In the genomic region with DNA sequence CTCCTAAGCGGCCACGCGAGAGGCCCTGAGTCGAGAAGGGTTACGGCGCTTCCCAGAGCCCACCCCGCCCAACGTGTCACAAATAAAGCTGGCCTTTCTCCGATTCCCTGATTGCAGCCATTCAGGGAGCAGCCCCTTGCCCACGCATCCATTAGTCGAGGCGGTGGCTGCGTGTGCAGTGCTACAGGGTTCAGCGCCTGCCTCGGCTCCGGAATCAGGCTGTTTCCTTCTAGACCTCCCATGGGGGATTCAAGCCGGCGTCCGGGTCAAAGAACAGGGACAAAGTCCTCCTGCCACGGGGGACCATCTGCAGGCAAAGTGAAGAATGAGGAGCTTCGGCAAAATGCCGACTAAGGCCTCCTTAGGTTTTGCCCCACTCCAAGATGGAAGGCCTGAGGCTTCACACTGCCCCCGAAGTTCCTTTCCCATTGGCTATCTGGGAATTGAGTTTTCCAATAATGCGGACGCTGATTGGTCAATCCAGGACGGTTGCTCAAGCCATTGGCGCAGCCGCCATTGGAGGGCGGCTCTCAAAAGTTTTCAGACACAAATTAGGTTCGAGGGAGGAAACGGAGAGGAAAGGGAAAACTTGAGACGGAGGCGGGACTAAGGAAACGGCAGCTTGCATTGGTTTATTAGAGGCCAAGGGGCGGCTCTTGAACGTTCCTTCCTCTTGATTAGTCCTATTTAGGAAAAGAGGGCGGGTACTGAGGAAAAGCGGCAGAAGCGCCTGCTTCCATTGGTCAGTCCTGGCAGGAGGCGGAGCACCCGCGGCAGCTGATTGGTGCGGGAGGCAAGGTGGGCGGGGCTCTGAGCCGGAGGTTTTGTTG, we compare ENCODE assay signal across 1 cellular context.
TF ChIP-seq lines count a peak whose summit lies in the region.

No MANE protein-coding gene starts in this region.

TF ChIP-seq in HepG2, 621 proteins besides CTCF, POLR2A, EP300 and RAD21 (continued from another document):
- TF ChIP-seq, protein P1, sequence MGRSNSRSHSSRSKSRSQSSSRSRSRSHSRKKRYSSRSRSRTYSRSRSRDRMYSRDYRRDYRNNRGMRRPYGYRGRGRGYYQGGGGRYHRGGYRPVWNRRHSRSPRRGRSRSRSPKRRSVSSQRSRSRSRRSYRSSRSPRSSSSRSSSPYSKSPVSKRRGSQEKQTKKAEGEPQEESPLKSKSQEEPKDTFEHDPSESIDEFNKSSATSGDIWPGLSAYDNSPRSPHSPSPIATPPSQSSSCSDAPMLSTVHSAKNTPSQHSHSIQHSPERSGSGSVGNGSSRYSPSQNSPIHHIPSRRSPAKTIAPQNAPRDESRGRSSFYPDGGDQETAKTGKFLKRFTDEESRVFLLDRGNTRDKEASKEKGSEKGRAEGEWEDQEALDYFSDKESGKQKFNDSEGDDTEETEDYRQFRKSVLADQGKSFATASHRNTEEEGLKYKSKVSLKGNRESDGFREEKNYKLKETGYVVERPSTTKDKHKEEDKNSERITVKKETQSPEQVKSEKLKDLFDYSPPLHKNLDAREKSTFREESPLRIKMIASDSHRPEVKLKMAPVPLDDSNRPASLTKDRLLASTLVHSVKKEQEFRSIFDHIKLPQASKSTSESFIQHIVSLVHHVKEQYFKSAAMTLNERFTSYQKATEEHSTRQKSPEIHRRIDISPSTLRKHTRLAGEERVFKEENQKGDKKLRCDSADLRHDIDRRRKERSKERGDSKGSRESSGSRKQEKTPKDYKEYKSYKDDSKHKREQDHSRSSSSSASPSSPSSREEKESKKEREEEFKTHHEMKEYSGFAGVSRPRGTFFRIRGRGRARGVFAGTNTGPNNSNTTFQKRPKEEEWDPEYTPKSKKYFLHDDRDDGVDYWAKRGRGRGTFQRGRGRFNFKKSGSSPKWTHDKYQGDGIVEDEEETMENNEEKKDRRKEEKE (IDR thresholded peaks at IDR 0.05), result no peak
- peak; percentile 25; the same call in 1 of the 2 replicates for TF ChIP-seq MED1 (CRISPR knock-in tag; IDR thresholded peaks at IDR 0.05)
- TF ChIP-seq HNRNPLL (IDR thresholded peaks at IDR 0.05; ENCODE audit: low read depth, low read length, poor library complexity, severe bottlenecking), result no peak
- TF ChIP-seq, protein P2, sequence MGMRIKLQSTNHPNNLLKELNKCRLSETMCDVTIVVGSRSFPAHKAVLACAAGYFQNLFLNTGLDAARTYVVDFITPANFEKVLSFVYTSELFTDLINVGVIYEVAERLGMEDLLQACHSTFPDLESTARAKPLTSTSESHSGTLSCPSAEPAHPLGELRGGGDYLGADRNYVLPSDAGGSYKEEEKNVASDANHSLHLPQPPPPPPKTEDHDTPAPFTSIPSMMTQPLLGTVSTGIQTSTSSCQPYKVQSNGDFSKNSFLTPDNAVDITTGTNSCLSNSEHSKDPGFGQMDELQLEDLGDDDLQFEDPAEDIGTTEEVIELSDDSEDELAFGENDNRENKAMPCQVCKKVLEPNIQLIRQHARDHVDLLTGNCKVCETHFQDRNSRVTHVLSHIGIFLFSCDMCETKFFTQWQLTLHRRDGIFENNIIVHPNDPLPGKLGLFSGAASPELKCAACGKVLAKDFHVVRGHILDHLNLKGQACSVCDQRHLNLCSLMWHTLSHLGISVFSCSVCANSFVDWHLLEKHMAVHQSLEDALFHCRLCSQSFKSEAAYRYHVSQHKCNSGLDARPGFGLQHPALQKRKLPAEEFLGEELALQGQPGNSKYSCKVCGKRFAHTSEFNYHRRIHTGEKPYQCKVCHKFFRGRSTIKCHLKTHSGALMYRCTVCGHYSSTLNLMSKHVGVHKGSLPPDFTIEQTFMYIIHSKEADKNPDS (CRISPR knock-in tag; IDR thresholded peaks at IDR 0.05), result peak; percentile 52; the same call in 1 of the 2 replicates
- no peak; the same call in 1 of the 2 replicates for TF ChIP-seq MAZ (IDR thresholded peaks at IDR 0.05; ENCODE audit: borderline replicate concordance, low read depth, low read length)
- TF ChIP-seq MAZ (CRISPR knock-in tag; IDR thresholded peaks at IDR 0.05; ENCODE audit: low read depth), result no peak
- no peak for TF ChIP-seq RELA (CRISPR knock-in tag; IDR thresholded peaks at IDR 0.05)
- TF ChIP-seq RBM39 (IDR thresholded peaks at IDR 0.05; ENCODE audit: low read depth, low read length, poor library complexity, severe bottlenecking), result peak; percentile 65
- no peak for TF ChIP-seq ZC3H4 (CRISPR knock-in tag; IDR thresholded peaks at IDR 0.05; ENCODE audit: borderline replicate concordance)
- TF ChIP-seq, protein P3, sequence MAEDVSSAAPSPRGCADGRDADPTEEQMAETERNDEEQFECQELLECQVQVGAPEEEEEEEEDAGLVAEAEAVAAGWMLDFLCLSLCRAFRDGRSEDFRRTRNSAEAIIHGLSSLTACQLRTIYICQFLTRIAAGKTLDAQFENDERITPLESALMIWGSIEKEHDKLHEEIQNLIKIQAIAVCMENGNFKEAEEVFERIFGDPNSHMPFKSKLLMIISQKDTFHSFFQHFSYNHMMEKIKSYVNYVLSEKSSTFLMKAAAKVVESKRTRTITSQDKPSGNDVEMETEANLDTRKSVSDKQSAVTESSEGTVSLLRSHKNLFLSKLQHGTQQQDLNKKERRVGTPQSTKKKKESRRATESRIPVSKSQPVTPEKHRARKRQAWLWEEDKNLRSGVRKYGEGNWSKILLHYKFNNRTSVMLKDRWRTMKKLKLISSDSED (CRISPR knock-in tag; IDR thresholded peaks at IDR 0.05), result no peak
- TF ChIP-seq, protein P4, sequence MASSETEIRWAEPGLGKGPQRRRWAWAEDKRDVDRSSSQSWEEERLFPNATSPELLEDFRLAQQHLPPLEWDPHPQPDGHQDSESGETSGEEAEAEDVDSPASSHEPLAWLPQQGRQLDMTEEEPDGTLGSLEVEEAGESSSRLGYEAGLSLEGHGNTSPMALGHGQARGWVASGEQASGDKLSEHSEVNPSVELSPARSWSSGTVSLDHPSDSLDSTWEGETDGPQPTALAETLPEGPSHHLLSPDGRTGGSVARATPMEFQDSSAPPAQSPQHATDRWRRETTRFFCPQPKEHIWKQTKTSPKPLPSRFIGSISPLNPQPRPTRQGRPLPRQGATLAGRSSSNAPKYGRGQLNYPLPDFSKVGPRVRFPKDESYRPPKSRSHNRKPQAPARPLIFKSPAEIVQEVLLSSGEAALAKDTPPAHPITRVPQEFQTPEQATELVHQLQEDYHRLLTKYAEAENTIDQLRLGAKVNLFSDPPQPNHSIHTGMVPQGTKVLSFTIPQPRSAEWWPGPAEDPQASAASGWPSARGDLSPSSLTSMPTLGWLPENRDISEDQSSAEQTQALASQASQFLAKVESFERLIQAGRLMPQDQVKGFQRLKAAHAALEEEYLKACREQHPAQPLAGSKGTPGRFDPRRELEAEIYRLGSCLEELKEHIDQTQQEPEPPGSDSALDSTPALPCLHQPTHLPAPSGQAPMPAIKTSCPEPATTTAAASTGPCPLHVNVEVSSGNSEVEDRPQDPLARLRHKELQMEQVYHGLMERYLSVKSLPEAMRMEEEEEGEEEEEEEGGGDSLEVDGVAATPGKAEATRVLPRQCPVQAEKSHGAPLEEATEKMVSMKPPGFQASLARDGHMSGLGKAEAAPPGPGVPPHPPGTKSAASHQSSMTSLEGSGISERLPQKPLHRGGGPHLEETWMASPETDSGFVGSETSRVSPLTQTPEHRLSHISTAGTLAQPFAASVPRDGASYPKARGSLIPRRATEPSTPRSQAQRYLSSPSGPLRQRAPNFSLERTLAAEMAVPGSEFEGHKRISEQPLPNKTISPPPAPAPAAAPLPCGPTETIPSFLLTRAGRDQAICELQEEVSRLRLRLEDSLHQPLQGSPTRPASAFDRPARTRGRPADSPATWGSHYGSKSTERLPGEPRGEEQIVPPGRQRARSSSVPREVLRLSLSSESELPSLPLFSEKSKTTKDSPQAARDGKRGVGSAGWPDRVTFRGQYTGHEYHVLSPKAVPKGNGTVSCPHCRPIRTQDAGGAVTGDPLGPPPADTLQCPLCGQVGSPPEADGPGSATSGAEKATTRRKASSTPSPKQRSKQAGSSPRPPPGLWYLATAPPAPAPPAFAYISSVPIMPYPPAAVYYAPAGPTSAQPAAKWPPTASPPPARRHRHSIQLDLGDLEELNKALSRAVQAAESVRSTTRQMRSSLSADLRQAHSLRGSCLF (CRISPR knock-in tag; IDR thresholded peaks at IDR 0.05; ENCODE audit: borderline replicate concordance), result 0 out of 2 replicates have a peak, but pooled peaks have one; percentile 46
- TF ChIP-seq, protein P5, sequence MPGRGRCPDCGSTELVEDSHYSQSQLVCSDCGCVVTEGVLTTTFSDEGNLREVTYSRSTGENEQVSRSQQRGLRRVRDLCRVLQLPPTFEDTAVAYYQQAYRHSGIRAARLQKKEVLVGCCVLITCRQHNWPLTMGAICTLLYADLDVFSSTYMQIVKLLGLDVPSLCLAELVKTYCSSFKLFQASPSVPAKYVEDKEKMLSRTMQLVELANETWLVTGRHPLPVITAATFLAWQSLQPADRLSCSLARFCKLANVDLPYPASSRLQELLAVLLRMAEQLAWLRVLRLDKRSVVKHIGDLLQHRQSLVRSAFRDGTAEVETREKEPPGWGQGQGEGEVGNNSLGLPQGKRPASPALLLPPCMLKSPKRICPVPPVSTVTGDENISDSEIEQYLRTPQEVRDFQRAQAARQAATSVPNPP (CRISPR knock-in tag; IDR thresholded peaks at IDR 0.05), result no peak
- TF ChIP-seq, protein P6, sequence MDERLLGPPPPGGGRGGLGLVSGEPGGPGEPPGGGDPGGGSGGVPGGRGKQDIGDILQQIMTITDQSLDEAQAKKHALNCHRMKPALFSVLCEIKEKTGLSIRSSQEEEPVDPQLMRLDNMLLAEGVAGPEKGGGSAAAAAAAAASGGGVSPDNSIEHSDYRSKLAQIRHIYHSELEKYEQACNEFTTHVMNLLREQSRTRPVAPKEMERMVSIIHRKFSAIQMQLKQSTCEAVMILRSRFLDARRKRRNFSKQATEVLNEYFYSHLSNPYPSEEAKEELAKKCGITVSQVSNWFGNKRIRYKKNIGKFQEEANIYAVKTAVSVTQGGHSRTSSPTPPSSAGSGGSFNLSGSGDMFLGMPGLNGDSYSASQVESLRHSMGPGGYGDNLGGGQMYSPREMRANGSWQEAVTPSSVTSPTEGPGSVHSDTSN (CRISPR knock-in tag; IDR thresholded peaks at IDR 0.05), result no peak
- no peak for TF ChIP-seq CCDC6 (CRISPR knock-in tag; IDR thresholded peaks at IDR 0.05)
- TF ChIP-seq NONO (IDR thresholded peaks at IDR 0.05), result no peak
- TF ChIP-seq NONO (CRISPR knock-in tag; conservative IDR thresholded peaks at IDR 0.05), result no peak; the same call in 1 of the 2 replicates
- TF ChIP-seq ELF4 (CRISPR knock-in tag; IDR thresholded peaks at IDR 0.05; ENCODE audit: borderline replicate concordance), result no peak
- TF ChIP-seq CBX5 (CRISPR knock-in tag; IDR thresholded peaks at IDR 0.05; ENCODE audit: borderline replicate concordance), result no peak
- TF ChIP-seq, protein P7, sequence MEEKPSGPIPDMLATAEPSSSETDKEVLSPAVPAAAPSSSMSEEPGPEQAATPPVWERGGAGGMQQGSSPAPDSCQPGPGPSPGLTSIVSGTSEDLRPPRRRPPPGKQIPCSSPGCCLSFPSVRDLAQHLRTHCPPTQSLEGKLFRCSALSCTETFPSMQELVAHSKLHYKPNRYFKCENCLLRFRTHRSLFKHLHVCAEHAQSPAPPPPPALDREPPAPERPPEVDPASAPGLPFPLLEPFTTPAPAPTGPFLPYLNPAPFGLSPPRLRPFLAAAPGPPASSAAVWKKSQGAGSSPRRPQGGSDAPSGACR (CRISPR knock-in tag; IDR thresholded peaks at IDR 0.05), result no peak
- TF ChIP-seq SRSF9 (IDR thresholded peaks at IDR 0.05; ENCODE audit: borderline replicate concordance, insufficient read depth, low read depth, low read length, poor library complexity, severe bottlenecking), result no peak
- TF ChIP-seq, protein P8, sequence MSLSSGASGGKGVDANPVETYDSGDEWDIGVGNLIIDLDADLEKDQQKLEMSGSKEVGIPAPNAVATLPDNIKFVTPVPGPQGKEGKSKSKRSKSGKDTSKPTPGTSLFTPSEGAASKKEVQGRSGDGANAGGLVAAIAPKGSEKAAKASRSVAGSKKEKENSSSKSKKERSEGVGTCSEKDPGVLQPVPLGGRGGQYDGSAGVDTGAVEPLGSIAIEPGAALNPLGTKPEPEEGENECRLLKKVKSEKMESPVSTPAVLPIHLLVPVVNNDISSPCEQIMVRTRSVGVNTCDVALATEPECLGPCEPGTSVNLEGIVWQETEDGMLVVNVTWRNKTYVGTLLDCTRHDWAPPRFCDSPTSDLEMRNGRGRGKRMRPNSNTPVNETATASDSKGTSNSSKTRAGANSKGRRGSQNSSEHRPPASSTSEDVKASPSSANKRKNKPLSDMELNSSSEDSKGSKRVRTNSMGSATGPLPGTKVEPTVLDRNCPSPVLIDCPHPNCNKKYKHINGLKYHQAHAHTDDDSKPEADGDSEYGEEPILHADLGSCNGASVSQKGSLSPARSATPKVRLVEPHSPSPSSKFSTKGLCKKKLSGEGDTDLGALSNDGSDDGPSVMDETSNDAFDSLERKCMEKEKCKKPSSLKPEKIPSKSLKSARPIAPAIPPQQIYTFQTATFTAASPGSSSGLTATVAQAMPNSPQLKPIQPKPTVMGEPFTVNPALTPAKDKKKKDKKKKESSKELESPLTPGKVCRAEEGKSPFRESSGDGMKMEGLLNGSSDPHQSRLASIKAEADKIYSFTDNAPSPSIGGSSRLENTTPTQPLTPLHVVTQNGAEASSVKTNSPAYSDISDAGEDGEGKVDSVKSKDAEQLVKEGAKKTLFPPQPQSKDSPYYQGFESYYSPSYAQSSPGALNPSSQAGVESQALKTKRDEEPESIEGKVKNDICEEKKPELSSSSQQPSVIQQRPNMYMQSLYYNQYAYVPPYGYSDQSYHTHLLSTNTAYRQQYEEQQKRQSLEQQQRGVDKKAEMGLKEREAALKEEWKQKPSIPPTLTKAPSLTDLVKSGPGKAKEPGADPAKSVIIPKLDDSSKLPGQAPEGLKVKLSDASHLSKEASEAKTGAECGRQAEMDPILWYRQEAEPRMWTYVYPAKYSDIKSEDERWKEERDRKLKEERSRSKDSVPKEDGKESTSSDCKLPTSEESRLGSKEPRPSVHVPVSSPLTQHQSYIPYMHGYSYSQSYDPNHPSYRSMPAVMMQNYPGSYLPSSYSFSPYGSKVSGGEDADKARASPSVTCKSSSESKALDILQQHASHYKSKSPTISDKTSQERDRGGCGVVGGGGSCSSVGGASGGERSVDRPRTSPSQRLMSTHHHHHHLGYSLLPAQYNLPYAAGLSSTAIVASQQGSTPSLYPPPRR (CRISPR knock-in tag; IDR thresholded peaks at IDR 0.05; ENCODE audit: borderline replicate concordance), result no peak
- TF ChIP-seq KDM5A (IDR thresholded peaks at IDR 0.05; ENCODE audit: borderline replicate concordance, low read length), result peak; percentile 92
- no peak for TF ChIP-seq TBX3 (IDR thresholded peaks at IDR 0.05; ENCODE audit: borderline replicate concordance)
- no peak for TF ChIP-seq PAF1 (CRISPR knock-in tag; IDR thresholded peaks at IDR 0.05)
- TF ChIP-seq HDAC2 (CRISPR knock-in tag; IDR thresholded peaks at IDR 0.05), result no peak; the same call in none of the 2 replicates
- peak; percentile 25; the same call in 1 of the 2 replicates for TF ChIP-seq KDM3A (CRISPR knock-in tag; IDR thresholded peaks at IDR 0.05; ENCODE audit: low read depth)
- no peak for TF ChIP-seq FIP1L1 (IDR thresholded peaks at IDR 0.05; ENCODE audit: borderline replicate concordance, insufficient read depth, low read depth, low read length)
